1 cellular context compared by ENCODE assay signal in genomic region chr7:76600650-76601049, GRCh38.
TF ChIP-seq lines count a peak whose summit lies in the region.

No MANE protein-coding gene starts in this region.

TF ChIP-seq in IMR-90, 13 proteins besides CTCF, POLR2A, EP300 and RAD21:
- TF ChIP-seq CEBPB (IDR thresholded peaks at IDR 0.05; ENCODE audit: low read depth, low read length), result peak; percentile 32; the same call in 1 of the 2 replicates
